In the genomic region with DNA sequence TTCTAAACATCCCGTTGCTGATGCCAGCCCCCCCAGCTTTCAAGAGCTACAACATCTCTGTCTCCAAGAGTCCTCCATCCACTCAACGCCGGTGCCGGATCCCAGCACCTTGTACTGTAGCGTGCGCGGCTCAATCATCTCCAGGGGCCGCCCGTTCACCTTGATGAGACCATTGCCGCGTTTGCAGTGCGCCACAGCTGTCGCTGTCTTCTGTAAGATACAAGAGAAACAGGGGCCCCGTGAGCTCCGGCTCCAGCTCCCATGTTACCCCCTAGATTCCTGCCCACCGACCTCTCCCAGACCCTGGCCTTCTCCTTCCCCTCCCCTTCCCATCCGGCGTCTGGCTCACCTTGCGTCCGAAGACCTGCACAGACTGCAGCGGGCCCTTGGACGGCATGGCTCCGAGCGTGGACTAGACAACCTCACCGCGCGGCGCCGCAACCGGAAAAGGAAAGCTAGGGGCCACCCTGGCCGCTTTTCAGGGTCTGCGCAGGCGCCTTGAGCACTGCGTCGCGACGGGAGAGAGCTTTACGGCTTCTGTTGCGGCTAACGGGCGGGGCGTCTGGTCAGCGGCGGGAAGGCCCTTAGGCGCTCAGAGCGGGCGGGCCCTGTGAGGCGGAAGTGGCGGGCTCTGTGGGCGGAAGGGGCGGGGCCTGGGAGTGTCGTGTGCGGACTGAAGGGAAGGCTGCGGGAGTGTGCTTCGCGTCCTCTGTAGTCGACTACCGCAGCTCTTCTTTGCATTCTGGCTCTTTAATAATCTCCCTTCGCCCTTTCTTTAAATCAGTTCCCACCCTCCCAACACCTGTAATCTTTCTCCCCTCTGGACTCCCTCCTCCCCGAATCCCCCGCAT, we compare ENCODE assay signal across 1 cellular context.
TF ChIP-seq lines count a peak whose summit lies in the region.

A gene (minus strand): TSS at position 451 of the 851 bp plus-strand sequence. CDS start 54 bp downstream, at position 397.

TF ChIP-seq in K562, 482 proteins besides CTCF, POLR2A, EP300 and RAD21 (continued from another document and continues in another):
- TF ChIP-seq, protein P1, sequence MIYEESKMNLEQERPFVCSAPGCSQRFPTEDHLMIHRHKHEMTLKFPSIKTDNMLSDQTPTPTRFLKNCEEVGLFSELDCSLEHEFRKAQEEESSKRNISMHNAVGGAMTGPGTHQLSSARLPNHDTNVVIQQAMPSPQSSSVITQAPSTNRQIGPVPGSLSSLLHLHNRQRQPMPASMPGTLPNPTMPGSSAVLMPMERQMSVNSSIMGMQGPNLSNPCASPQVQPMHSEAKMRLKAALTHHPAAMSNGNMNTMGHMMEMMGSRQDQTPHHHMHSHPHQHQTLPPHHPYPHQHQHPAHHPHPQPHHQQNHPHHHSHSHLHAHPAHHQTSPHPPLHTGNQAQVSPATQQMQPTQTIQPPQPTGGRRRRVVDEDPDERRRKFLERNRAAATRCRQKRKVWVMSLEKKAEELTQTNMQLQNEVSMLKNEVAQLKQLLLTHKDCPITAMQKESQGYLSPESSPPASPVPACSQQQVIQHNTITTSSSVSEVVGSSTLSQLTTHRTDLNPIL (CRISPR knock-in tag; IDR thresholded peaks at IDR 0.05) = no peak
- TF ChIP-seq KLF13 (tag; IDR thresholded peaks at IDR 0.05; ENCODE audit: borderline replicate concordance, low read depth) (no peak), KAT7 (CRISPR knock-in tag; IDR thresholded peaks at IDR 0.05; ENCODE audit: borderline replicate concordance) (peak; percentile 31), ZNF583 (CRISPR knock-in tag; IDR thresholded peaks at IDR 0.05) (no peak), TEAD1 (CRISPR knock-in tag; IDR thresholded peaks at IDR 0.05) (no peak; a peak in 2 of 4 replicates), E2F3 (CRISPR knock-in tag; IDR thresholded peaks at IDR 0.05) (no peak), RBM17 (IDR thresholded peaks at IDR 0.05; ENCODE audit: borderline replicate concordance, low read depth, low read length) (no peak), RUNX1 (IDR thresholded peaks at IDR 0.05; ENCODE audit: low read depth) (no peak), DMBX1 (CRISPR knock-in tag; IDR thresholded peaks at IDR 0.05; ENCODE audit: borderline replicate concordance) (no peak), GATAD2B (IDR thresholded peaks at IDR 0.05; ENCODE audit: borderline replicate concordance) (no peak), PHTF2 (CRISPR knock-in tag; IDR thresholded peaks at IDR 0.05) (no peak), SMAD4 (CRISPR knock-in tag; conservative IDR thresholded peaks at IDR 0.05) (no peak), EHMT2 (IDR thresholded peaks at IDR 0.05) (no peak), ZKSCAN8 (CRISPR knock-in tag; IDR thresholded peaks at IDR 0.05) (no peak), CHD4 (IDR thresholded peaks at IDR 0.05; ENCODE audit: insufficient read depth, insufficient replicate concordance, low read depth, low read length, poor library complexity, severe bottlenecking) (no peak), SRF (CRISPR knock-in tag; IDR thresholded peaks at IDR 0.05) (peak; percentile 42 to 81; a peak in 3 of 4 replicates), ZNF764 (CRISPR knock-in tag; IDR thresholded peaks at IDR 0.05; ENCODE audit: low read depth) (no peak), NFE2 (IDR thresholded peaks at IDR 0.05; ENCODE audit: low read depth) (no peak), PURB (CRISPR knock-in tag; IDR thresholded peaks at IDR 0.05; ENCODE audit: low read depth) (no peak), ZNF175 (CRISPR knock-in tag; IDR thresholded peaks at IDR 0.05; ENCODE audit: low read depth) (peak; percentile 59; the same call in 1 of the 2 replicates), ZNF3 (CRISPR knock-in tag; IDR thresholded peaks at IDR 0.05) (no peak), ZNF311 (CRISPR knock-in tag; IDR thresholded peaks at IDR 0.05) (no peak), L3MBTL2 (IDR thresholded peaks at IDR 0.05) (peak; percentile 72), CEBPG (CRISPR knock-in tag; IDR thresholded peaks at IDR 0.05) (no peak), CEBPG (tag; conservative IDR thresholded peaks at IDR 0.05 in 1 of 2, IDR thresholded peaks at IDR 0.05 in 1 of 2) (no peak), KLF6 (CRISPR knock-in tag; IDR thresholded peaks at IDR 0.05; ENCODE audit: borderline replicate concordance) (no peak), DPF2 (IDR thresholded peaks at IDR 0.05) (no peak), EWSR1 (IDR thresholded peaks at IDR 0.05; ENCODE audit: borderline replicate concordance, low read depth, partially characterized antibody) (no peak), ZNF165 (CRISPR knock-in tag; IDR thresholded peaks at IDR 0.05; ENCODE audit: borderline replicate concordance) (no peak), POLR2G (IDR thresholded peaks at IDR 0.05; ENCODE audit: low read depth, low read length) (peak; percentile 100), RBFOX2 (IDR thresholded peaks at IDR 0.05; ENCODE audit: low read depth, low read length) (peak; percentile 100), NCOA2 (IDR thresholded peaks at IDR 0.05; ENCODE audit: partially characterized antibody in 2 of 2) (no peak), ZNF436 (CRISPR knock-in tag; IDR thresholded peaks at IDR 0.05) (no peak), ZKSCAN3 (CRISPR knock-in tag; IDR thresholded peaks at IDR 0.05) (no peak), NR4A1 (CRISPR knock-in tag; IDR thresholded peaks at IDR 0.05) (0 out of 2 replicates have a peak, but pooled peaks have one; percentile 70), NR4A1 (tag; IDR thresholded peaks at IDR 0.05) (no peak), ARID1B (IDR thresholded peaks at IDR 0.05) (no peak), ADNP (tag; IDR thresholded peaks at IDR 0.05) (no peak), ERF (CRISPR knock-in tag; IDR thresholded peaks at IDR 0.05) (no peak)
- TF ChIP-seq, protein P2, sequence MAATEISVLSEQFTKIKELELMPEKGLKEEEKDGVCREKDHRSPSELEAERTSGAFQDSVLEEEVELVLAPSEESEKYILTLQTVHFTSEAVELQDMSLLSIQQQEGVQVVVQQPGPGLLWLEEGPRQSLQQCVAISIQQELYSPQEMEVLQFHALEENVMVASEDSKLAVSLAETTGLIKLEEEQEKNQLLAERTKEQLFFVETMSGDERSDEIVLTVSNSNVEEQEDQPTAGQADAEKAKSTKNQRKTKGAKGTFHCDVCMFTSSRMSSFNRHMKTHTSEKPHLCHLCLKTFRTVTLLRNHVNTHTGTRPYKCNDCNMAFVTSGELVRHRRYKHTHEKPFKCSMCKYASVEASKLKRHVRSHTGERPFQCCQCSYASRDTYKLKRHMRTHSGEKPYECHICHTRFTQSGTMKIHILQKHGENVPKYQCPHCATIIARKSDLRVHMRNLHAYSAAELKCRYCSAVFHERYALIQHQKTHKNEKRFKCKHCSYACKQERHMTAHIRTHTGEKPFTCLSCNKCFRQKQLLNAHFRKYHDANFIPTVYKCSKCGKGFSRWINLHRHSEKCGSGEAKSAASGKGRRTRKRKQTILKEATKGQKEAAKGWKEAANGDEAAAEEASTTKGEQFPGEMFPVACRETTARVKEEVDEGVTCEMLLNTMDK (IDR thresholded peaks at IDR 0.05; ENCODE audit: borderline replicate concordance, insufficient read depth, low read depth, low read length, poor library complexity, severe bottlenecking) = no peak
- TF ChIP-seq, protein P3, sequence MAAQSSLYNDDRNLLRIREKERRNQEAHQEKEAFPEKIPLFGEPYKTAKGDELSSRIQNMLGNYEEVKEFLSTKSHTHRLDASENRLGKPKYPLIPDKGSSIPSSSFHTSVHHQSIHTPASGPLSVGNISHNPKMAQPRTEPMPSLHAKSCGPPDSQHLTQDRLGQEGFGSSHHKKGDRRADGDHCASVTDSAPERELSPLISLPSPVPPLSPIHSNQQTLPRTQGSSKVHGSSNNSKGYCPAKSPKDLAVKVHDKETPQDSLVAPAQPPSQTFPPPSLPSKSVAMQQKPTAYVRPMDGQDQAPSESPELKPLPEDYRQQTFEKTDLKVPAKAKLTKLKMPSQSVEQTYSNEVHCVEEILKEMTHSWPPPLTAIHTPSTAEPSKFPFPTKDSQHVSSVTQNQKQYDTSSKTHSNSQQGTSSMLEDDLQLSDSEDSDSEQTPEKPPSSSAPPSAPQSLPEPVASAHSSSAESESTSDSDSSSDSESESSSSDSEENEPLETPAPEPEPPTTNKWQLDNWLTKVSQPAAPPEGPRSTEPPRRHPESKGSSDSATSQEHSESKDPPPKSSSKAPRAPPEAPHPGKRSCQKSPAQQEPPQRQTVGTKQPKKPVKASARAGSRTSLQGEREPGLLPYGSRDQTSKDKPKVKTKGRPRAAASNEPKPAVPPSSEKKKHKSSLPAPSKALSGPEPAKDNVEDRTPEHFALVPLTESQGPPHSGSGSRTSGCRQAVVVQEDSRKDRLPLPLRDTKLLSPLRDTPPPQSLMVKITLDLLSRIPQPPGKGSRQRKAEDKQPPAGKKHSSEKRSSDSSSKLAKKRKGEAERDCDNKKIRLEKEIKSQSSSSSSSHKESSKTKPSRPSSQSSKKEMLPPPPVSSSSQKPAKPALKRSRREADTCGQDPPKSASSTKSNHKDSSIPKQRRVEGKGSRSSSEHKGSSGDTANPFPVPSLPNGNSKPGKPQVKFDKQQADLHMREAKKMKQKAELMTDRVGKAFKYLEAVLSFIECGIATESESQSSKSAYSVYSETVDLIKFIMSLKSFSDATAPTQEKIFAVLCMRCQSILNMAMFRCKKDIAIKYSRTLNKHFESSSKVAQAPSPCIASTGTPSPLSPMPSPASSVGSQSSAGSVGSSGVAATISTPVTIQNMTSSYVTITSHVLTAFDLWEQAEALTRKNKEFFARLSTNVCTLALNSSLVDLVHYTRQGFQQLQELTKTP (IDR thresholded peaks at IDR 0.05; ENCODE audit: low read depth in 1 of 2, partially characterized antibody in 2 of 2) = no peak
- TF ChIP-seq, protein P4, sequence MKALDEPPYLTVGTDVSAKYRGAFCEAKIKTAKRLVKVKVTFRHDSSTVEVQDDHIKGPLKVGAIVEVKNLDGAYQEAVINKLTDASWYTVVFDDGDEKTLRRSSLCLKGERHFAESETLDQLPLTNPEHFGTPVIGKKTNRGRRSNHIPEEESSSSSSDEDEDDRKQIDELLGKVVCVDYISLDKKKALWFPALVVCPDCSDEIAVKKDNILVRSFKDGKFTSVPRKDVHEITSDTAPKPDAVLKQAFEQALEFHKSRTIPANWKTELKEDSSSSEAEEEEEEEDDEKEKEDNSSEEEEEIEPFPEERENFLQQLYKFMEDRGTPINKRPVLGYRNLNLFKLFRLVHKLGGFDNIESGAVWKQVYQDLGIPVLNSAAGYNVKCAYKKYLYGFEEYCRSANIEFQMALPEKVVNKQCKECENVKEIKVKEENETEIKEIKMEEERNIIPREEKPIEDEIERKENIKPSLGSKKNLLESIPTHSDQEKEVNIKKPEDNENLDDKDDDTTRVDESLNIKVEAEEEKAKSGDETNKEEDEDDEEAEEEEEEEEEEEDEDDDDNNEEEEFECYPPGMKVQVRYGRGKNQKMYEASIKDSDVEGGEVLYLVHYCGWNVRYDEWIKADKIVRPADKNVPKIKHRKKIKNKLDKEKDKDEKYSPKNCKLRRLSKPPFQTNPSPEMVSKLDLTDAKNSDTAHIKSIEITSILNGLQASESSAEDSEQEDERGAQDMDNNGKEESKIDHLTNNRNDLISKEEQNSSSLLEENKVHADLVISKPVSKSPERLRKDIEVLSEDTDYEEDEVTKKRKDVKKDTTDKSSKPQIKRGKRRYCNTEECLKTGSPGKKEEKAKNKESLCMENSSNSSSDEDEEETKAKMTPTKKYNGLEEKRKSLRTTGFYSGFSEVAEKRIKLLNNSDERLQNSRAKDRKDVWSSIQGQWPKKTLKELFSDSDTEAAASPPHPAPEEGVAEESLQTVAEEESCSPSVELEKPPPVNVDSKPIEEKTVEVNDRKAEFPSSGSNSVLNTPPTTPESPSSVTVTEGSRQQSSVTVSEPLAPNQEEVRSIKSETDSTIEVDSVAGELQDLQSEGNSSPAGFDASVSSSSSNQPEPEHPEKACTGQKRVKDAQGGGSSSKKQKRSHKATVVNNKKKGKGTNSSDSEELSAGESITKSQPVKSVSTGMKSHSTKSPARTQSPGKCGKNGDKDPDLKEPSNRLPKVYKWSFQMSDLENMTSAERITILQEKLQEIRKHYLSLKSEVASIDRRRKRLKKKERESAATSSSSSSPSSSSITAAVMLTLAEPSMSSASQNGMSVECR (CRISPR knock-in tag; IDR thresholded peaks at IDR 0.05) = peak; percentile 95
- TF ChIP-seq, protein P5, sequence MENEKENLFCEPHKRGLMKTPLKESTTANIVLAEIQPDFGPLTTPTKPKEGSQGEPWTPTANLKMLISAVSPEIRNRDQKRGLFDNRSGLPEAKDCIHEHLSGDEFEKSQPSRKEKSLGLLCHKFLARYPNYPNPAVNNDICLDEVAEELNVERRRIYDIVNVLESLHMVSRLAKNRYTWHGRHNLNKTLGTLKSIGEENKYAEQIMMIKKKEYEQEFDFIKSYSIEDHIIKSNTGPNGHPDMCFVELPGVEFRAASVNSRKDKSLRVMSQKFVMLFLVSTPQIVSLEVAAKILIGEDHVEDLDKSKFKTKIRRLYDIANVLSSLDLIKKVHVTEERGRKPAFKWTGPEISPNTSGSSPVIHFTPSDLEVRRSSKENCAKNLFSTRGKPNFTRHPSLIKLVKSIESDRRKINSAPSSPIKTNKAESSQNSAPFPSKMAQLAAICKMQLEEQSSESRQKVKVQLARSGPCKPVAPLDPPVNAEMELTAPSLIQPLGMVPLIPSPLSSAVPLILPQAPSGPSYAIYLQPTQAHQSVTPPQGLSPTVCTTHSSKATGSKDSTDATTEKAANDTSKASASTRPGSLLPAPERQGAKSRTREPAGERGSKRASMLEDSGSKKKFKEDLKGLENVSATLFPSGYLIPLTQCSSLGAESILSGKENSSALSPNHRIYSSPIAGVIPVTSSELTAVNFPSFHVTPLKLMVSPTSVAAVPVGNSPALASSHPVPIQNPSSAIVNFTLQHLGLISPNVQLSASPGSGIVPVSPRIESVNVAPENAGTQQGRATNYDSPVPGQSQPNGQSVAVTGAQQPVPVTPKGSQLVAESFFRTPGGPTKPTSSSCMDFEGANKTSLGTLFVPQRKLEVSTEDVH (IDR thresholded peaks at IDR 0.05; ENCODE audit: low read depth, partially characterized antibody) = peak; percentile 86
- TF ChIP-seq, protein P6, sequence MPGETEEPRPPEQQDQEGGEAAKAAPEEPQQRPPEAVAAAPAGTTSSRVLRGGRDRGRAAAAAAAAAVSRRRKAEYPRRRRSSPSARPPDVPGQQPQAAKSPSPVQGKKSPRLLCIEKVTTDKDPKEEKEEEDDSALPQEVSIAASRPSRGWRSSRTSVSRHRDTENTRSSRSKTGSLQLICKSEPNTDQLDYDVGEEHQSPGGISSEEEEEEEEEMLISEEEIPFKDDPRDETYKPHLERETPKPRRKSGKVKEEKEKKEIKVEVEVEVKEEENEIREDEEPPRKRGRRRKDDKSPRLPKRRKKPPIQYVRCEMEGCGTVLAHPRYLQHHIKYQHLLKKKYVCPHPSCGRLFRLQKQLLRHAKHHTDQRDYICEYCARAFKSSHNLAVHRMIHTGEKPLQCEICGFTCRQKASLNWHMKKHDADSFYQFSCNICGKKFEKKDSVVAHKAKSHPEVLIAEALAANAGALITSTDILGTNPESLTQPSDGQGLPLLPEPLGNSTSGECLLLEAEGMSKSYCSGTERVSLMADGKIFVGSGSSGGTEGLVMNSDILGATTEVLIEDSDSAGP (CRISPR knock-in tag; IDR thresholded peaks at IDR 0.05) = no peak
- TF ChIP-seq, protein P7, sequence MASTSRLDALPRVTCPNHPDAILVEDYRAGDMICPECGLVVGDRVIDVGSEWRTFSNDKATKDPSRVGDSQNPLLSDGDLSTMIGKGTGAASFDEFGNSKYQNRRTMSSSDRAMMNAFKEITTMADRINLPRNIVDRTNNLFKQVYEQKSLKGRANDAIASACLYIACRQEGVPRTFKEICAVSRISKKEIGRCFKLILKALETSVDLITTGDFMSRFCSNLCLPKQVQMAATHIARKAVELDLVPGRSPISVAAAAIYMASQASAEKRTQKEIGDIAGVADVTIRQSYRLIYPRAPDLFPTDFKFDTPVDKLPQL (IDR thresholded peaks at IDR 0.05; ENCODE audit: extremely low read depth, insufficient read length) = peak; percentile 72
